Comparison of ENCODE assay signal across 1 cellular context in the genomic region with DNA sequence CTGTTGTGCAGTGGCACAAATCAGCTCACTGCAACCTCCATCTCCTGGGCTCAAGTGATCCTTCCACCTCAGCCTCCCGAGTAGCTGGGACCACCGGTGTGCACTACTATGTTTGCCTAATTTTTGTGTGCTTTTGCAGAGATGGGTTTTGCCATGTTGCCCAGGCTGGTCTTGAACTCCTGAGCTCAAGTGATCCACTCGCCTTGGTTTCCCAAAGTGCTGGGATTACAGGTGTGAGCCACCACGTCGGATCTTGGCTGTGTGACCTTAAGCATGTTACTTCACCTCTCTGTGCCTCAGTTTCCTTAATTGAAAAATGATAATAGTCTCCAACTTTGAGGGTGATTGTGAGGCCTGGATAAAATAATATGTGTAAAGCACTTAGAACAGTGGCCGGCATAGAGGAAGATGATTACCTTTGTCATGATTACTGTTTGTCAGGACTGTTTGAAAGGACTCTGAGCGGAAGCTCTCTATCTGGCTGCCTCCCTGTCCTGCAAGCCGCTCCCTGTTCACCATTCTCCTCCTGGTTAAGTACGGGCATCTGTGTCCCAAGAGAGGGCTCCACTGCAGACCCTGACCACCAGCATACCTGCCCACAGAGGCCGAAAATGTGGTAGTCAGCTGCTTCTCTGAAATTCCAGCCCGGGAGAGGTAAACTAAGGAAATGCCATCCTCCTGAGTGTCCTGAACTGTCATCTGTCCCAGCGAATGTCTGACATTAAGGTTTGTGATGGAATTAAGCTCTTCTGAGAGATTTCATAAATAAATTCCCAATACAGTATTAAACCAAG.
TF ChIP-seq lines count a peak whose summit lies in the region.

No MANE protein-coding gene starts in this region.

TF ChIP-seq in HepG2, 621 proteins besides CTCF, POLR2A, EP300 and RAD21:
- TF ChIP-seq, protein P1, sequence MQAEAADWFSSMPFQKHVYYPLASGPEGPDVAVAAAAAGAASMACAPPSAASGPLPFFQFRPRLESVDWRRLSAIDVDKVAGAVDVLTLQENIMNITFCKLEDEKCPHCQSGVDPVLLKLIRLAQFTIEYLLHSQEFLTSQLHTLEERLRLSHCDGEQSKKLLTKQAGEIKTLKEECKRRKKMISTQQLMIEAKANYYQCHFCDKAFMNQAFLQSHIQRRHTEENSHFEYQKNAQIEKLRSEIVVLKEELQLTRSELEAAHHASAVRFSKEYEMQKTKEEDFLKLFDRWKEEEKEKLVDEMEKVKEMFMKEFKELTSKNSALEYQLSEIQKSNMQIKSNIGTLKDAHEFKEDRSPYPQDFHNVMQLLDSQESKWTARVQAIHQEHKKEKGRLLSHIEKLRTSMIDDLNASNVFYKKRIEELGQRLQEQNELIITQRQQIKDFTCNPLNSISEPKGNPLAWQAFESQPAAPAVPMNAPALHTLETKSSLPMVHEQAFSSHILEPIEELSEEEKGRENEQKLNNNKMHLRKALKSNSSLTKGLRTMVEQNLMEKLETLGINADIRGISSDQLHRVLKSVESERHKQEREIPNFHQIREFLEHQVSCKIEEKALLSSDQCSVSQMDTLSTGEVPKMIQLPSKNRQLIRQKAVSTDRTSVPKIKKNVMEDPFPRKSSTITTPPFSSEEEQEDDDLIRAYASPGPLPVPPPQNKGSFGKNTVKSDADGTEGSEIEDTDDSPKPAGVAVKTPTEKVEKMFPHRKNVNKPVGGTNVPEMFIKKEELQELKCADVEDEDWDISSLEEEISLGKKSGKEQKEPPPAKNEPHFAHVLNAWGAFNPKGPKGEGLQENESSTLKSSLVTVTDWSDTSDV (CRISPR knock-in tag; IDR thresholded peaks at IDR 0.05) = no peak
- TF ChIP-seq, protein P2, sequence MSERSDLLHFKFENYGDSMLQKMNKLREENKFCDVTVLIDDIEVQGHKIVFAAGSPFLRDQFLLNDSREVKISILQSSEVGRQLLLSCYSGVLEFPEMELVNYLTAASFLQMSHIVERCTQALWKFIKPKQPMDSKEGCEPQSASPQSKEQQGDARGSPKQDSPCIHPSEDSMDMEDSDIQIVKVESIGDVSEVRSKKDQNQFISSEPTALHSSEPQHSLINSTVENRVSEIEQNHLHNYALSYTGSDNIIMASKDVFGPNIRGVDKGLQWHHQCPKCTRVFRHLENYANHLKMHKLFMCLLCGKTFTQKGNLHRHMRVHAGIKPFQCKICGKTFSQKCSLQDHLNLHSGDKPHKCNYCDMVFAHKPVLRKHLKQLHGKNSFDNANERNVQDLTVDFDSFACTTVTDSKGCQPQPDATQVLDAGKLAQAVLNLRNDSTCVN (CRISPR knock-in tag; IDR thresholded peaks at IDR 0.05; ENCODE audit: borderline replicate concordance) = no peak
- TF ChIP-seq, protein P3, sequence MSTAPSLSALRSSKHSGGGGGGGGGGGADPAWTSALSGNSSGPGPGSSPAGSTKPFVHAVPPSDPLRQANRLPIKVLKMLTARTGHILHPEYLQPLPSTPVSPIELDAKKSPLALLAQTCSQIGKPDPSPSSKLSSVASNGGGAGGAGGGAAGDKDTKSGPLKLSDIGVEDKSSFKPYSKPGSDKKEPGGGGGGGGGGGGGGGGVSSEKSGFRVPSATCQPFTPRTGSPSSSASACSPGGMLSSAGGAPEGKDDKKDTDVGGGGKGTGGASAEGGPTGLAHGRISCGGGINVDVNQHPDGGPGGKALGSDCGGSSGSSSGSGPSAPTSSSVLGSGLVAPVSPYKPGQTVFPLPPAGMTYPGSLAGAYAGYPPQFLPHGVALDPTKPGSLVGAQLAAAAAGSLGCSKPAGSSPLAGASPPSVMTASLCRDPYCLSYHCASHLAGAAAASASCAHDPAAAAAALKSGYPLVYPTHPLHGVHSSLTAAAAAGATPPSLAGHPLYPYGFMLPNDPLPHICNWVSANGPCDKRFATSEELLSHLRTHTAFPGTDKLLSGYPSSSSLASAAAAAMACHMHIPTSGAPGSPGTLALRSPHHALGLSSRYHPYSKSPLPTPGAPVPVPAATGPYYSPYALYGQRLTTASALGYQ (CRISPR knock-in tag; IDR thresholded peaks at IDR 0.05) = no peak
- no peak for TF ChIP-seq JUND (CRISPR knock-in tag; IDR thresholded peaks at IDR 0.05)
- no peak for TF ChIP-seq ARHGAP35 (CRISPR knock-in tag; IDR thresholded peaks at IDR 0.05; ENCODE audit: borderline replicate concordance)
- TF ChIP-seq, protein P4, sequence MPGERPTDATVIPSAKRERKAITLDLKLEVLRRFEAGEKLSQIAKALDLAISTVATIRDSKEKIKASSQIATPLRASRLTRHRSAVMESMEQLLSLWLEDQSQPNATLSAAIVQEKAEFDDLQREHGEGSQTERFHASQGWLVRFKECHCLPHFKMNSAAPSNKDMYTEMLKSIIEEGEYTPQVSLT (CRISPR knock-in tag; IDR thresholded peaks at IDR 0.05; ENCODE audit: borderline replicate concordance, low read depth) = no peak
- TF ChIP-seq ZNF768 (CRISPR knock-in tag; IDR thresholded peaks at IDR 0.05) = 0 out of 2 replicates have a peak, but pooled peaks have one; percentile 19
- TF ChIP-seq ZNF124 (CRISPR knock-in tag; IDR thresholded peaks at IDR 0.05) = no peak
TF ChIP-seq in HepG2: peak in this region for 1.
